ENCODE assay signal across 1 cellular context in genomic region chr12:89357297-89357730, GRCh38.
TF ChIP-seq lines count a peak whose summit lies in the region.

No MANE protein-coding gene starts in this region.

TF ChIP-seq in HepG2, 621 proteins besides CTCF, POLR2A, EP300 and RAD21 (continued from another document and continues in another):
- peak; percentile 83; the same call in 1 of the 2 replicates for TF ChIP-seq TARDBP (CRISPR knock-in tag; IDR thresholded peaks at IDR 0.05)
- TF ChIP-seq ZNF773 (CRISPR knock-in tag; IDR thresholded peaks at IDR 0.05; ENCODE audit: borderline replicate concordance) = no peak
- peak; percentile 61; the same call in 1 of the 2 replicates for TF ChIP-seq IKZF5 (CRISPR knock-in tag; IDR thresholded peaks at IDR 0.05)
- TF ChIP-seq LCORL (IDR thresholded peaks at IDR 0.05) = no peak
- 0 out of 2 replicates have a peak, but pooled peaks have one; percentile 30 for TF ChIP-seq LCORL (CRISPR knock-in tag; IDR thresholded peaks at IDR 0.05)
- TF ChIP-seq HBP1 (CRISPR knock-in tag; IDR thresholded peaks at IDR 0.05; ENCODE audit: low read depth) = peak; percentile 75; the same call in 1 of the 2 replicates
- peak; percentile 86 for TF ChIP-seq TFE3 (CRISPR knock-in tag; IDR thresholded peaks at IDR 0.05)
- TF ChIP-seq UBTF (CRISPR knock-in tag; IDR thresholded peaks at IDR 0.05) = 0 out of 2 replicates have a peak, but pooled peaks have one; percentile 29
- no peak for TF ChIP-seq ZNF143 (CRISPR knock-in tag; IDR thresholded peaks at IDR 0.05)
- peak; percentile 54; the same call in 1 of the 2 replicates for TF ChIP-seq KMT2A (CRISPR knock-in tag; IDR thresholded peaks at IDR 0.05)
- TF ChIP-seq KDM2A (CRISPR knock-in tag; IDR thresholded peaks at IDR 0.05; ENCODE audit: borderline replicate concordance, low read depth) = peak; percentile 42; the same call in 1 of the 2 replicates
- 0 out of 2 replicates have a peak, but pooled peaks have one; percentile 80 for TF ChIP-seq ZNF136 (CRISPR knock-in tag; IDR thresholded peaks at IDR 0.05; ENCODE audit: low read depth)
- TF ChIP-seq NFYC (CRISPR knock-in tag; IDR thresholded peaks at IDR 0.05) = 0 out of 2 replicates have a peak, but pooled peaks have one; percentile 10
- TF ChIP-seq TCF12 (IDR thresholded peaks at IDR 0.05) = no peak
- TF ChIP-seq TCF12 (CRISPR knock-in tag; IDR thresholded peaks at IDR 0.05) = no peak
- TF ChIP-seq ZFP36 (IDR thresholded peaks at IDR 0.05; ENCODE audit: borderline replicate concordance, low read depth, low read length, partially characterized antibody) = no peak
- TF ChIP-seq ZKSCAN8 (CRISPR knock-in tag; IDR thresholded peaks at IDR 0.05; ENCODE audit: borderline replicate concordance) = 0 out of 2 replicates have a peak, but pooled peaks have one; percentile 60
- TF ChIP-seq GATAD2A (CRISPR knock-in tag; IDR thresholded peaks at IDR 0.05) = peak; percentile 90
- TF ChIP-seq FOXJ3 (CRISPR knock-in tag; IDR thresholded peaks at IDR 0.05; ENCODE audit: borderline replicate concordance) = peak; percentile 41; the same call in 1 of the 2 replicates
- TF ChIP-seq ZSCAN22 (CRISPR knock-in tag; IDR thresholded peaks at IDR 0.05) = no peak
- TF ChIP-seq RELA (CRISPR knock-in tag; IDR thresholded peaks at IDR 0.05) = no peak
- 0 out of 2 replicates have a peak, but pooled peaks have one; percentile 23 for TF ChIP-seq IRF9 (CRISPR knock-in tag; IDR thresholded peaks at IDR 0.05; ENCODE audit: borderline replicate concordance)
- peak; percentile 54 for TF ChIP-seq PATZ1 (CRISPR knock-in tag; IDR thresholded peaks at IDR 0.05)
- peak; percentile 57; the same call in 1 of the 2 replicates for TF ChIP-seq IRF2 (CRISPR knock-in tag; IDR thresholded peaks at IDR 0.05)
- no peak for TF ChIP-seq ZBTB44 (CRISPR knock-in tag; IDR thresholded peaks at IDR 0.05)
- peak; percentile 59; the same call in 1 of the 2 replicates for TF ChIP-seq ZNF609 (CRISPR knock-in tag; IDR thresholded peaks at IDR 0.05; ENCODE audit: borderline replicate concordance)
- TF ChIP-seq ZNF350 (CRISPR knock-in tag; IDR thresholded peaks at IDR 0.05; ENCODE audit: borderline replicate concordance, low read depth) = no peak
- peak; percentile 64; the same call in 1 of the 2 replicates for TF ChIP-seq MIER3 (CRISPR knock-in tag; IDR thresholded peaks at IDR 0.05; ENCODE audit: borderline replicate concordance)
- TF ChIP-seq KLF16 (CRISPR knock-in tag; IDR thresholded peaks at IDR 0.05) = peak in 1 of 2 experiments; percentile 74; a peak in 1 of 4 replicates
- no peak for TF ChIP-seq KAT8 (CRISPR knock-in tag; IDR thresholded peaks at IDR 0.05)
- 0 out of 2 replicates have a peak, but pooled peaks have one; percentile 48 for TF ChIP-seq ZBTB26 (CRISPR knock-in tag; IDR thresholded peaks at IDR 0.05; ENCODE audit: borderline replicate concordance)
- peak; percentile 48; the same call in 1 of the 2 replicates for TF ChIP-seq BCL6 (CRISPR knock-in tag; IDR thresholded peaks at IDR 0.05)
- TF ChIP-seq REPIN1 (CRISPR knock-in tag; IDR thresholded peaks at IDR 0.05; ENCODE audit: borderline replicate concordance, low read depth) = 0 out of 2 replicates have a peak, but pooled peaks have one; percentile 45
- TF ChIP-seq E2F5 (CRISPR knock-in tag; conservative IDR thresholded peaks at IDR 0.05) = no peak
- no peak for TF ChIP-seq KLF11 (CRISPR knock-in tag; IDR thresholded peaks at IDR 0.05)
- 0 out of 2 replicates have a peak, but pooled peaks have one; percentile 30 for TF ChIP-seq ETV5 (CRISPR knock-in tag; IDR thresholded peaks at IDR 0.05; ENCODE audit: borderline replicate concordance)
- no peak for TF ChIP-seq ZNF678 (CRISPR knock-in tag; IDR thresholded peaks at IDR 0.05)
- no peak for TF ChIP-seq MTA1 (CRISPR knock-in tag; IDR thresholded peaks at IDR 0.05; ENCODE audit: borderline replicate concordance)
- TF ChIP-seq RBFOX2 (IDR thresholded peaks at IDR 0.05; ENCODE audit: low read depth, low read length) = no peak
- no peak for TF ChIP-seq TFAP4 (IDR thresholded peaks at IDR 0.05; ENCODE audit: borderline replicate concordance, low read depth)
- peak; percentile 61 for TF ChIP-seq ZNF331 (CRISPR knock-in tag; IDR thresholded peaks at IDR 0.05)
